8 cellular contexts compared by ENCODE assay signal in genomic region chr12:52139579-52140062, GRCh38. TPM values are rescaled to one million over a fixed set of nuclear protein-coding genes. Genes with fewer than 3 reads are reported as not detected.
A peak's percentile ranks its signal among the peaks of the same experiment; 100 is the strongest.
DNase-seq lines count a peak whose midpoint lies in the region; ATAC-seq, FAIRE-seq and TF ChIP-seq lines count a peak whose summit lies in the region.

No MANE protein-coding gene starts in this region.

- peak overlapping the region; percentile 57 for H2AFZ ChIP-seq in keratinocyte (ENCODE audit: control insufficient read depth, low read length)

- peak; percentile 75 for FAIRE-seq in keratinocyte (lab: Jason Lieb, UNC)

- peaks cover 7 to 17% of the 10 kb centered on the region in 2 donors for H3K27me3 Mint-ChIP-seq in natural killer cell (ENCODE audit: low read depth in 2 of 2)
- H3K27me3 Mint-ChIP-seq in natural killer cell treated with Interleukin-12 subunit alpha and Interleukin-12 subunit beta and Interleukin-15 and Interleukin-18, amount 100 ng/mL, for 72 hours, result peaks cover 8 to 10% of the 10 kb centered on the region in 2 donors

- peaks cover 22% of the 10 kb centered on the region for H3K4me1 ChIP-seq in keratinocyte (ENCODE audit: control insufficient read depth, extremely low read depth, insufficient read depth, low read length)

- no peaks in the 10 kb centered on the region for H3K4me1 Mint-ChIP-seq in natural killer cell
- no peaks in the 10 kb centered on the region for H3K4me1 Mint-ChIP-seq in natural killer cell treated with Interleukin-12 subunit alpha and Interleukin-12 subunit beta and Interleukin-15 and Interleukin-18, amount 100 ng/mL, for 72 hours (ENCODE audit: low read depth in 2 of 2)

- DNase-seq in natural killer cell (no peak), NCI-H2081 treated with DMSO at 0.1 percent for 48 hours (lab: John Stamatoyannopoulos, UW) (peak; percentile 60), keratinocyte (ENCODE audit: low read depth, low spot score) (no peak)
- DNase-seq in natural killer cell treated with Interleukin-12 subunit alpha and Interleukin-12 subunit beta and Interleukin-15 and Interleukin-18, amount 100 ng/mL, for 72 hours (ENCODE audit: low spot score), result no peak
- peak; percentile 34 for DNase-seq in activated naive CD4-positive, alpha-beta T cell treated with Interleukin-2 at 50 U/mL for 16 hours

- no peak overlapping the region for H3K4me2 ChIP-seq in keratinocyte (ENCODE audit: control insufficient read depth, extremely low read depth, insufficient read depth, low read depth, low read length)

- no peaks in the 10 kb centered on the region for H3K36me3 ChIP-seq in keratinocyte (ENCODE audit: control insufficient read depth in 2 of 2, extremely low read depth in 1 of 2, insufficient read depth in 2 of 2, low read length in 2 of 2)

- no peaks in the 10 kb centered on the region for H3K36me3 Mint-ChIP-seq in natural killer cell
- H3K36me3 Mint-ChIP-seq in natural killer cell treated with Interleukin-12 subunit alpha and Interleukin-12 subunit beta and Interleukin-15 and Interleukin-18, amount 100 ng/mL, for 72 hours, result no peaks in the 10 kb centered on the region

- H3K27ac ChIP-seq in keratinocyte (ENCODE audit: control insufficient read depth, insufficient read depth, low read length), result no peak overlapping the region

- no peaks in the 10 kb centered on the region for H3K9me1 ChIP-seq in keratinocyte (ENCODE audit: control insufficient read depth, extremely low read depth, insufficient read depth, low read length)

- intact Hi-C loops in natural killer cell (cut with micrococcal nuclease), result no loop called here

- no peaks in the 10 kb centered on the region for H3K9me3 Mint-ChIP-seq in natural killer cell
- no peaks in the 10 kb centered on the region for H3K9me3 Mint-ChIP-seq in natural killer cell treated with Interleukin-12 subunit alpha and Interleukin-12 subunit beta and Interleukin-15 and Interleukin-18, amount 100 ng/mL, for 72 hours

- H3K9ac ChIP-seq in keratinocyte (ENCODE audit: control insufficient read depth, extremely low read depth, insufficient read depth, low read length), result no peak overlapping the region

- no peak overlapping the region for H3K4me3 ChIP-seq in keratinocyte (ENCODE audit: control insufficient read depth in 2 of 3, extremely low read depth in 1 of 3, insufficient read depth in 2 of 3, low read depth in 1 of 3, low read length in 3 of 3)

- H3K4me3 Mint-ChIP-seq in natural killer cell, result no peak overlapping the region
- no peak overlapping the region for H3K4me3 Mint-ChIP-seq in natural killer cell treated with Interleukin-12 subunit alpha and Interleukin-12 subunit beta and Interleukin-15 and Interleukin-18, amount 100 ng/mL, for 72 hours

- ATAC-seq in natural killer cell (peak; percentile 38 to 74 (median 54)), GM21619 (IDR thresholded peaks at IDR 0.05; ENCODE audit: unreplicated experiment) (no peak), HG03354 (IDR thresholded peaks at IDR 0.05; ENCODE audit: poor library complexity, severe bottlenecking, unreplicated experiment) (no peak), GM21737 (IDR thresholded peaks at IDR 0.05; ENCODE audit: unreplicated experiment) (no peak)
- ATAC-seq in natural killer cell treated with Interleukin-12 subunit alpha and Interleukin-12 subunit beta and Interleukin-15 and Interleukin-18, amount 100 ng/mL, for 72 hours, result no peak

- no peak overlapping the region for H3K27ac Mint-ChIP-seq in natural killer cell
- H3K27ac Mint-ChIP-seq in natural killer cell treated with Interleukin-12 subunit alpha and Interleukin-12 subunit beta and Interleukin-15 and Interleukin-18, amount 100 ng/mL, for 72 hours, result no peak overlapping the region

- no peaks in the 10 kb centered on the region for H3K9me3 ChIP-seq in keratinocyte (ENCODE audit: control insufficient read depth, low read depth, low read length)

- dilution Hi-C loops in keratinocyte (cut with MboI; ENCODE audit: extremely low pct_ligation_motif_present, low sequenced_read_pairs), result no loop called here

- H3K27me3 ChIP-seq in keratinocyte (ENCODE audit: control insufficient read depth, extremely low read depth, insufficient read depth, low read length), result no peaks in the 10 kb centered on the region

- TF ChIP-seq CTCF in natural killer cell (IDR thresholded peaks at IDR 0.05) (peak; percentile 18), keratinocyte (optimal IDR thresholded peaks at IDR 0.05 in 1 of 3, IDR thresholded peaks at IDR 0.05 in 1 of 3, conservative IDR thresholded peaks at IDR 0.05 in 1 of 3; ENCODE audit: extremely low read depth in 1 of 3, insufficient read depth in 2 of 3, low read length in 3 of 3) (peak in 2 of 3 experiments; percentile 93 to 98)

- no peaks in the 10 kb centered on the region for H3K79me2 ChIP-seq in keratinocyte (ENCODE audit: control insufficient read depth, insufficient read depth, low read length)

- no peaks in the 10 kb centered on the region for H4K20me1 ChIP-seq in keratinocyte (ENCODE audit: control insufficient read depth, extremely low read depth, insufficient read depth, low read length)

RNA-seq across cellular contexts. Expression of gene KRT80, which starts 52.2 kb away (rescaled TPM):
- total RNA-seq in natural killer cell, result not detected
- not detected for total RNA-seq in natural killer cell treated with Interleukin-12 subunit alpha and Interleukin-12 subunit beta and Interleukin-15 and Interleukin-18, amount 100 ng/mL, for 72 hours
- polyA plus RNA-seq in keratinocyte, result 3.3 to 7.2 TPM (median 4.1 TPM) in 3 replicates
- polyA plus RNA-seq in keratinocyte (2011; ENCODE audit: low read depth), result 109 TPM
- polyA plus RNA-seq in keratinocyte (2011; cell fraction: cytosol; rRNA removed), result 4.2 and 7.4 TPM in 2 replicates
- 7.3 and 11.7 TPM in 2 replicates for polyA plus RNA-seq in keratinocyte (2011; cell fraction: nucleus; rRNA removed)
- polyA plus RNA-seq in keratinocyte (2012; ENCODE audit: low replicate concordance), result 7.1 and 246 TPM in 2 replicates
- 4.3 to 10.4 TPM (median 6.0 TPM) in 3 replicates for polyA minus RNA-seq in keratinocyte
- 7.9 TPM for polyA minus RNA-seq in keratinocyte (2011; cell fraction: cytosol; rRNA and poly(A)+ RNA removed)
- 6.9 and 10.4 TPM in 2 replicates for polyA minus RNA-seq in keratinocyte (2011; cell fraction: nucleus; rRNA and poly(A)+ RNA removed)

Comparison
In these comparisons a context has a peak if more than half of its experiments do, and no peak if none do; other contexts are left out.
1. ATAC-seq: peak in natural killer cell (3 of 3); none in natural killer cell treated with Interleukin-12 subunit alpha and Interleukin-12 subunit beta and Interleukin-15 and Interleukin-18, amount 100 ng/mL, for 72 hours (0 of 2), GM21619 (single experiment), HG03354 (single experiment) and GM21737 (single experiment).
2. DNase-seq: peak in NCI-H2081 treated with DMSO at 0.1 percent for 48 hours (single experiment) and activated naive CD4-positive, alpha-beta T cell treated with Interleukin-2 at 50 U/mL for 16 hours (single experiment); none in natural killer cell (single experiment), natural killer cell treated with Interleukin-12 subunit alpha and Interleukin-12 subunit beta and Interleukin-15 and Interleukin-18, amount 100 ng/mL, for 72 hours (single experiment) and keratinocyte (single experiment).